Comparison of ENCODE assay signal across 20 cellular contexts in genomic region chr1:233269656-233270055, GRCh38. TPM values are rescaled to one million over a fixed set of nuclear protein-coding genes. Genes with fewer than 3 reads are reported as not detected.
DNase-seq lines count a peak whose midpoint lies in the region; ATAC-seq and TF ChIP-seq lines count a peak whose summit lies in the region.
"Had no signal": no experiment of that assay in that cellular context is flagged by ENCODE, and none has a peak within 500 bp of the region (broad histone marks: within the 10 kb centered on the region; RNA-seq: fewer than 3 reads in every experiment).

No MANE protein-coding gene starts in this region.

- no peaks in the 10 kb centered on the region for H3K9me3 Mint-ChIP-seq in activated naive CD8-positive, alpha-beta T cell treated with anti-CD3 and anti-CD28 coated beads, Interleukin-2, amount 50 U/mL, for 24 hours
- H3K9me3 Mint-ChIP-seq in activated naive CD8-positive, alpha-beta T cell treated with anti-CD3 and anti-CD28 coated beads for 36 hours: no peaks in the 10 kb centered on the region
- H3K9me3 Mint-ChIP-seq: stimulated activated memory B cell treated with anti-CD40 and anti-IgM and Interleukin-4, amounts not matched to agents 10 μg/mL and 1 μg/mL and 100 μg/mL, for 72 hours had no signal

- H3K9ac ChIP-seq in adipocyte (ENCODE audit: low read length): no peak overlapping the region

- no peaks in the 10 kb centered on the region for H3K27me3 ChIP-seq in adipocyte (replicated peaks; ENCODE audit: control insufficient read depth, insufficient read depth, low read length)
- H3K27me3 ChIP-seq in right atrium auricular region: no peaks in the 10 kb centered on the region
- H3K27me3 ChIP-seq: pancreas, SJSA1, upper lobe of left lung had no signal

- no peak for TF ChIP-seq CTCF in right atrium auricular region (IDR thresholded peaks at IDR 0.05)

- H3K4me1 Mint-ChIP-seq in activated naive CD8-positive, alpha-beta T cell treated with anti-CD3 and anti-CD28 coated beads, Interleukin-2, amount 50 U/mL, for 24 hours: peaks cover 19% of the 10 kb centered on the region
- H3K4me1 Mint-ChIP-seq in activated naive CD8-positive, alpha-beta T cell treated with anti-CD3 and anti-CD28 coated beads for 36 hours: peaks cover 3% of the 10 kb centered on the region
- H3K4me1 Mint-ChIP-seq: stimulated activated memory B cell treated with anti-CD40 and anti-IgM and Interleukin-4, amounts not matched to agents 10 μg/mL and 1 μg/mL and 100 μg/mL, for 72 hours had no signal

- peak; percentile 43 for ATAC-seq in activated naive CD8-positive, alpha-beta T cell treated with anti-CD3 and anti-CD28 coated beads, Interleukin-2, amount 50 U/mL, for 24 hours
- ATAC-seq in HG02970 (IDR thresholded peaks at IDR 0.05; ENCODE audit: low FRiP score, unreplicated experiment): no peak
- ATAC-seq: A549; pancreas; stimulated activated memory B cell treated with anti-CD40 and anti-IgM and Interleukin-4, amounts not matched to agents 10 μg/mL and 1 μg/mL and 100 μg/mL, for 72 hours had no signal

- peaks cover 19% of the 10 kb centered on the region for H3K36me3 Mint-ChIP-seq in activated naive CD8-positive, alpha-beta T cell treated with anti-CD3 and anti-CD28 coated beads, Interleukin-2, amount 50 U/mL, for 24 hours (ENCODE audit: low read depth)
- peaks cover 39% of the 10 kb centered on the region for H3K36me3 Mint-ChIP-seq in activated naive CD8-positive, alpha-beta T cell treated with anti-CD3 and anti-CD28 coated beads for 36 hours

- H3K4me3 ChIP-seq in adipocyte (ENCODE audit: low read length) (no peak overlapping the region), right atrium auricular region (no peak overlapping the region)
- H3K4me3 ChIP-seq: A549, pancreas, SJSA1, upper lobe of left lung had no signal

- no peaks in the 10 kb centered on the region for H3K27me3 Mint-ChIP-seq in activated naive CD8-positive, alpha-beta T cell treated with anti-CD3 and anti-CD28 coated beads, Interleukin-2, amount 50 U/mL, for 24 hours
- H3K27me3 Mint-ChIP-seq in activated naive CD8-positive, alpha-beta T cell treated with anti-CD3 and anti-CD28 coated beads for 36 hours: no peaks in the 10 kb centered on the region
- H3K27me3 Mint-ChIP-seq: stimulated activated memory B cell treated with anti-CD40 and anti-IgM and Interleukin-4, amounts not matched to agents 10 μg/mL and 1 μg/mL and 100 μg/mL, for 72 hours had no signal

- H3K27ac Mint-ChIP-seq in activated naive CD8-positive, alpha-beta T cell treated with anti-CD3 and anti-CD28 coated beads, Interleukin-2, amount 50 U/mL, for 24 hours: no peak overlapping the region
- no peak overlapping the region for H3K27ac Mint-ChIP-seq in activated naive CD8-positive, alpha-beta T cell treated with anti-CD3 and anti-CD28 coated beads for 36 hours
- H3K27ac Mint-ChIP-seq: stimulated activated memory B cell treated with anti-CD40 and anti-IgM and Interleukin-4, amounts not matched to agents 10 μg/mL and 1 μg/mL and 100 μg/mL, for 72 hours had no signal

- H3K4me1 ChIP-seq in adipocyte (ENCODE audit: control insufficient read depth, insufficient read depth, low read length) (peaks cover 7% of the 10 kb centered on the region), right atrium auricular region (no peaks in the 10 kb centered on the region)
- H3K4me1 ChIP-seq: pancreas, upper lobe of left lung had no signal

- no peak overlapping the region for H3K27ac ChIP-seq in right atrium auricular region
- H3K27ac ChIP-seq: A549, pancreas, SJSA1, upper lobe of left lung had no signal

- no peak overlapping the region for H3K4me3 Mint-ChIP-seq in activated naive CD8-positive, alpha-beta T cell treated with anti-CD3 and anti-CD28 coated beads, Interleukin-2, amount 50 U/mL, for 24 hours
- H3K4me3 Mint-ChIP-seq in activated naive CD8-positive, alpha-beta T cell treated with anti-CD3 and anti-CD28 coated beads for 36 hours: no peak overlapping the region
- H3K4me3 Mint-ChIP-seq: stimulated activated memory B cell treated with anti-CD40 and anti-IgM and Interleukin-4, amounts not matched to agents 10 μg/mL and 1 μg/mL and 100 μg/mL, for 72 hours had no signal

- no peak for DNase-seq in activated naive CD8-positive, alpha-beta T cell treated with anti-CD3 and anti-CD28 coated beads, Interleukin-2, amount 50 U/mL, for 24 hours
- no peak for DNase-seq in activated naive CD8-positive, alpha-beta T cell treated with anti-CD3 and anti-CD28 coated beads for 36 hours
- DNase-seq in adipocyte (ENCODE audit: low read depth): peak; percentile 32
- DNase-seq in glomerular visceral epithelial cell (ENCODE audit: extremely low spot score): peak; percentile 6
- DNase-seq in cerebellar cortex (ENCODE audit: low spot score): no peak
- DNase-seq in DMS153 treated with DMSO at 0.1 percent for 48 hours (lab: John Stamatoyannopoulos, UW; ENCODE audit: unreplicated experiment): no peak
- DNase-seq in right atrium auricular region (ENCODE audit: low spot score): no peak
- DNase-seq: activated CD4-positive, alpha-beta T cell treated with anti-CD3 and anti-CD28 coated beads for 4 hours; activated CD8-positive, alpha-beta memory T cell treated with anti-CD3 and anti-CD28 coated beads, Interleukin-2, amount 50 U/mL, for 48 hours; activated naive CD4-positive, alpha-beta T cell treated with anti-CD3 and anti-CD28 coated beads, Interleukin-2, amount 50 U/mL, for 16 hours; effector memory CD4-positive, alpha-beta T cell; GF-D8; NCI-H2029; pancreas; T1000; upper lobe of left lung had no signal

- H3K9me3 ChIP-seq in adipocyte (ENCODE audit: control insufficient read depth, low read length) (no peaks in the 10 kb centered on the region), right atrium auricular region (no peaks in the 10 kb centered on the region)
- H3K9me3 ChIP-seq: A549, pancreas, SJSA1, upper lobe of left lung had no signal

- H3K36me3 ChIP-seq in adipocyte (ENCODE audit: control insufficient read depth, insufficient read depth, low read length, severe bottlenecking) (no peaks in the 10 kb centered on the region), right atrium auricular region (no peaks in the 10 kb centered on the region)
- H3K36me3 ChIP-seq: pancreas, upper lobe of left lung had no signal

RNA-seq across cellular contexts. Expression of gene PCNX2, which starts 25.9 kb away (rescaled TPM):
- total RNA-seq in activated naive CD8-positive, alpha-beta T cell treated with anti-CD3 and anti-CD28 coated beads for 36 hours: 10 to 100 TPM; 10.6 to 12.5 TPM
- total RNA-seq in right atrium auricular region: 1 to 10 TPM; 8.1 to 9.0 TPM

RNA-seq across cellular contexts. Expression of gene MAP3K21, which starts 57.9 kb away (rescaled TPM):
- total RNA-seq in activated naive CD8-positive, alpha-beta T cell treated with anti-CD3 and anti-CD28 coated beads for 36 hours: 1 to 10 TPM; 1.6 to 1.9 TPM
- 1 to 10 TPM; 1.2 to 1.4 TPM for total RNA-seq in right atrium auricular region

Comparison
In these comparisons a context has a peak if more than half of its experiments do, and no peak if none do; other contexts are left out.
1. DNase-seq: peak in adipocyte (single experiment) and glomerular visceral epithelial cell (single experiment); none in activated naive CD8-positive, alpha-beta T cell treated with anti-CD3 and anti-CD28 coated beads, Interleukin-2, amount 50 U/mL, for 24 hours (single experiment), activated naive CD8-positive, alpha-beta T cell treated with anti-CD3 and anti-CD28 coated beads for 36 hours (single experiment), cerebellar cortex (single experiment), DMS153 treated with DMSO at 0.1 percent for 48 hours (single experiment) and right atrium auricular region (single experiment).